In genomic region chr14:98200621-98201020, GRCh38 we compare ENCODE assay signal across 21 cellular contexts.
"Had no signal": no experiment of that assay in that cellular context is flagged by ENCODE, and none has a peak within 500 bp of the region (broad histone marks: within the 10 kb centered on the region; RNA-seq: fewer than 3 reads in every experiment).

No MANE protein-coding gene starts in this region.

- H3K9me3 Mint-ChIP-seq: activated T-helper 2 cell treated with anti-CD3 and anti-CD28 coated beads, Interferon-gamma antibody, Interleukin-2, Interleukin-4, amounts not matched to agents 10 μg/mL and 5 μg/mL and 100 μg/mL, durations not matched to agents 14 hours and 24 hours and 36 hours; neural progenitor cell; type B pancreatic cell had no signal

- H3K27ac Mint-ChIP-seq: activated CD8-positive, alpha-beta memory T cell treated with anti-CD3 and anti-CD28 coated beads, Interleukin-2, amount 10 ng/mL, durations not matched to agents 7 days and 5 days; activated T-helper 2 cell treated with anti-CD3 and anti-CD28 coated beads, Interferon-gamma antibody, Interleukin-2, Interleukin-4, amounts not matched to agents 10 μg/mL and 5 μg/mL and 100 μg/mL, durations not matched to agents 14 hours and 24 hours and 36 hours; neural progenitor cell; type B pancreatic cell had no signal

- H3K27me3 Mint-ChIP-seq: activated CD8-positive, alpha-beta memory T cell treated with anti-CD3 and anti-CD28 coated beads, Interleukin-2, amount 10 ng/mL, durations not matched to agents 7 days and 5 days had no signal

- H3K27ac ChIP-seq: left ventricle myocardium inferior, neural progenitor cell, prostate gland, right atrium auricular region, stomach, WERI-Rb-1 had no signal

- H3K4me3 Mint-ChIP-seq: activated CD8-positive, alpha-beta memory T cell treated with anti-CD3 and anti-CD28 coated beads, Interleukin-2, amount 10 ng/mL, durations not matched to agents 7 days and 5 days; neural progenitor cell; type B pancreatic cell had no signal

- DNase-seq: activated CD4-positive, alpha-beta T cell treated with anti-CD3 and anti-CD28 coated beads for 1 hour; activated CD4-positive, alpha-beta T cell treated with anti-CD3 and anti-CD28 coated beads, Interleukin-2, amount 50 U/mL, for 48 hours; activated CD8-positive, alpha-beta memory T cell treated with anti-CD3 and anti-CD28 coated beads, Interleukin-2, amount 10 ng/mL, durations not matched to agents 7 days and 5 days; activated naive CD4-positive, alpha-beta T cell treated with anti-CD3 and anti-CD28 coated beads, Interleukin-2, amount 50 U/mL, for 16 hours; amniotic stem cell; effector CD4-positive, alpha-beta T cell; hypothalamus; kidney; left ventricle myocardium inferior; mammary epithelial cell; small intestine; stimulated activated CD4-positive, alpha-beta T cell treated with anti-CD3 and anti-CD28 coated beads, Interleukin-15, amount 100 ng/mL, for 24 hours; stimulated activated CD4-positive, alpha-beta T cell treated with anti-CD3 and anti-CD28 coated beads, Interleukin-4, amount 100 ng/mL, for 1 hour; stomach; T-helper 2 cell; WERI-Rb-1 had no signal

- H3K4me3 ChIP-seq: left ventricle myocardium inferior, neural progenitor cell, prostate gland, right atrium auricular region, stomach had no signal

- ATAC-seq: activated CD8-positive, alpha-beta memory T cell treated with anti-CD3 and anti-CD28 coated beads, Interleukin-2, amount 10 ng/mL, durations not matched to agents 7 days and 5 days had no signal

- H3K9me3 ChIP-seq: left ventricle myocardium inferior, prostate gland, right atrium auricular region, stomach had no signal

- H3K36me3 Mint-ChIP-seq: neural progenitor cell, type B pancreatic cell had no signal

- H3K4me1 ChIP-seq: left ventricle myocardium inferior, prostate gland, right atrium auricular region, stomach had no signal

- H3K36me3 ChIP-seq: left ventricle myocardium inferior, neural progenitor cell, prostate gland, right atrium auricular region, stomach, WERI-Rb-1 had no signal

- H3K27me3 ChIP-seq: neural progenitor cell, right atrium auricular region had no signal
